19 cellular contexts compared by ENCODE assay signal in genomic region chr10:103897241-103897774, GRCh38. TPM values are rescaled to one million over a fixed set of nuclear protein-coding genes. Genes with fewer than 3 reads are reported as not detected.
DNase-seq lines count a peak whose midpoint lies in the region; ATAC-seq, FAIRE-seq and TF ChIP-seq lines count a peak whose summit lies in the region.
"Had no signal": no experiment of that assay in that cellular context is flagged by ENCODE, and none has a peak within 500 bp of the region (broad histone marks: within the 10 kb centered on the region; RNA-seq: fewer than 3 reads in every experiment).

No MANE protein-coding gene starts in this region.

- H3K36me3 ChIP-seq in lower lobe of right lung = peaks cover 66% of the 10 kb centered on the region
- H3K36me3 ChIP-seq in upper lobe of left lung = peaks cover 8 to 45% (median 22%) of the 10 kb centered on the region in 4 donors

- no peak for TF ChIP-seq EP300 in upper lobe of left lung (IDR thresholded peaks at IDR 0.05)

- H3K4me3 Mint-ChIP-seq in activated CD4-positive, alpha-beta memory T cell treated with anti-CD3 and anti-CD28 coated beads for 36 hours = no peak overlapping the region
- H3K4me3 Mint-ChIP-seq in activated CD4-positive, alpha-beta memory T cell treated with anti-CD3 and anti-CD28 coated beads, Interleukin-2, amount 10 ng/mL, durations not matched to agents 7 days and 5 days = no peak overlapping the region
- H3K4me3 Mint-ChIP-seq: brain; CD4-positive, CD25-positive, alpha-beta regulatory T cell had no signal

- TF ChIP-seq CTCF in choroid plexus epithelial cell (conservative IDR thresholded peaks at IDR 0.05; ENCODE audit: low read depth, low read length) = no peak
- TF ChIP-seq CTCF in lower lobe of right lung (IDR thresholded peaks at IDR 0.05) = no peak
- TF ChIP-seq CTCF in upper lobe of left lung (IDR thresholded peaks at IDR 0.05) = no peak

- no peaks in the 10 kb centered on the region for H3K27me3 ChIP-seq in lower lobe of right lung (ENCODE audit: low read depth)
- no peaks in the 10 kb centered on the region for H3K27me3 ChIP-seq in upper lobe of left lung
- H3K27me3 ChIP-seq: left lung had no signal

- intact Hi-C loops in activated CD4-positive, alpha-beta memory T cell treated with anti-CD3 and anti-CD28 coated beads for 36 hours (cut with micrococcal nuclease) = no loop called here
- intact Hi-C loops in lower lobe of right lung (cut with DNase I) = no loop called here

- POLR2A ChIA-PET in activated CD4-positive, alpha-beta memory T cell treated with anti-CD3 and anti-CD28 coated beads for 36 hours (lab: Charles Lee) = no interaction called here
- POLR2A ChIA-PET in activated CD4-positive, alpha-beta memory T cell treated with anti-CD3 and anti-CD28 coated beads, Interleukin-2, amount 10 ng/mL, durations not matched to agents 7 days and 5 days (lab: Charles Lee) = interaction anchor here (1.8 to 3.6 kb wide), 3 partner anchors 11 to 224 kb away, joined by 4 to 19 read pairs (median 15); partner anchors contain the start of gene SFR1

- peak overlapping the region; percentile 58 for H3K27ac Mint-ChIP-seq in activated CD4-positive, alpha-beta memory T cell treated with anti-CD3 and anti-CD28 coated beads for 36 hours
- H3K27ac Mint-ChIP-seq in activated CD4-positive, alpha-beta memory T cell treated with anti-CD3 and anti-CD28 coated beads, Interleukin-2, amount 10 ng/mL, durations not matched to agents 7 days and 5 days = no peak overlapping the region
- H3K27ac Mint-ChIP-seq: activated naive CD4-positive, alpha-beta T cell treated with anti-CD3 and anti-CD28 coated beads, Interleukin-2, amount 50 U/mL, for 72 hours had no signal

- peaks cover 71% of the 10 kb centered on the region for H3K4me1 Mint-ChIP-seq in activated CD4-positive, alpha-beta memory T cell treated with anti-CD3 and anti-CD28 coated beads for 36 hours (ENCODE audit: low read depth)
- peaks cover 75% of the 10 kb centered on the region for H3K4me1 Mint-ChIP-seq in activated CD4-positive, alpha-beta memory T cell treated with anti-CD3 and anti-CD28 coated beads, Interleukin-2, amount 10 ng/mL, durations not matched to agents 7 days and 5 days

- 85 to 88% methylated on average over 6 to 7 of the region's 7 CpGs for WGBS in upper lobe of left lung, 2 donors

- CTCF ChIA-PET in activated CD4-positive, alpha-beta memory T cell treated with anti-CD3 and anti-CD28 coated beads for 36 hours (lab: Charles Lee) = interaction anchor here (0.9 to 1.5 kb wide), 3 partner anchors 7 to 73 kb away, joined by 3 read pairs; no protein-coding TSS in a partner anchor
- CTCF ChIA-PET in activated CD4-positive, alpha-beta memory T cell treated with anti-CD3 and anti-CD28 coated beads, Interleukin-2, amount 10 ng/mL, durations not matched to agents 7 days and 5 days (lab: Charles Lee) = interaction anchor here (1.2 kb wide), 1 partner anchor 185 kb away, joined by 3 read pairs; no protein-coding TSS in a partner anchor

- TF ChIP-seq POLR2A in upper lobe of left lung (IDR thresholded peaks at IDR 0.05) = no peak
- TF ChIP-seq POLR2A in H54 (IDR thresholded peaks at IDR 0.05; ENCODE audit: low read depth, low read length) = no peak

- H3K4me1 ChIP-seq in lower lobe of right lung (peaks cover 48% of the 10 kb centered on the region), upper lobe of left lung (peaks cover 31 to 54% (median 48%) of the 10 kb centered on the region in 4 donors)

- DNase-seq in activated CD4-positive, alpha-beta memory T cell treated with anti-CD3 and anti-CD28 coated beads for 36 hours = no peak
- DNase-seq in activated CD4-positive, alpha-beta memory T cell treated with anti-CD3 and anti-CD28 coated beads, Interleukin-2, amount 10 ng/mL, durations not matched to agents 7 days and 5 days = no peak
- peak; percentile 35 for DNase-seq in choroid plexus epithelial cell (ENCODE audit: low read depth)
- DNase-seq in lower lobe of right lung = no peak
- no peak for DNase-seq in upper lobe of left lung
- no peak for DNase-seq in RPMI8226
- no peak for DNase-seq in pons (ENCODE audit: low spot score)
- DNase-seq in H54 (ENCODE audit: insufficient read length, low spot score) = no peak
- DNase-seq: activated T-cell treated with anti-CD3 and anti-CD28 coated beads, Interleukin-2, amount 50 U/mL, for 1 hour; CD4-positive, CD25-positive, alpha-beta regulatory T cell; DMS53; left lung; NCI-H1417; NCI-H2171; occipital lobe had no signal

- H3K36me3 Mint-ChIP-seq in activated CD4-positive, alpha-beta memory T cell treated with anti-CD3 and anti-CD28 coated beads for 36 hours = peaks cover 44% of the 10 kb centered on the region
- peaks cover 69% of the 10 kb centered on the region for H3K36me3 Mint-ChIP-seq in activated CD4-positive, alpha-beta memory T cell treated with anti-CD3 and anti-CD28 coated beads, Interleukin-2, amount 10 ng/mL, durations not matched to agents 7 days and 5 days (ENCODE audit: low read depth)

- H3K4me3 ChIP-seq in choroid plexus epithelial cell (ENCODE audit: low read depth, low read length) (no peak overlapping the region), lower lobe of right lung (no peak overlapping the region), upper lobe of left lung (no peak overlapping the region)
- H3K4me3 ChIP-seq: left lung had no signal

- ATAC-seq in lower lobe of right lung (no peak), upper lobe of left lung (ENCODE audit: low FRiP score in 2 of 2) (no peak)
- ATAC-seq: activated naive CD4-positive, alpha-beta T cell treated with anti-CD3 and anti-CD28 coated beads, Interleukin-2, amount 50 U/mL, for 72 hours; left lung; Panc1 had no signal

- no peaks in the 10 kb centered on the region for H3K9me3 Mint-ChIP-seq in activated CD4-positive, alpha-beta memory T cell treated with anti-CD3 and anti-CD28 coated beads for 36 hours
- no peaks in the 10 kb centered on the region for H3K9me3 Mint-ChIP-seq in activated CD4-positive, alpha-beta memory T cell treated with anti-CD3 and anti-CD28 coated beads, Interleukin-2, amount 10 ng/mL, durations not matched to agents 7 days and 5 days
- H3K9me3 Mint-ChIP-seq: activated naive CD4-positive, alpha-beta T cell treated with anti-CD3 and anti-CD28 coated beads, Interleukin-2, amount 50 U/mL, for 72 hours; brain; CD4-positive, CD25-positive, alpha-beta regulatory T cell had no signal

- FAIRE-seq in H54 (lab: Jason Lieb, UNC) = no peak
- FAIRE-seq: TTC549 had no signal

- no peaks in the 10 kb centered on the region for H3K27me3 Mint-ChIP-seq in activated CD4-positive, alpha-beta memory T cell treated with anti-CD3 and anti-CD28 coated beads for 36 hours
- H3K27me3 Mint-ChIP-seq in activated CD4-positive, alpha-beta memory T cell treated with anti-CD3 and anti-CD28 coated beads, Interleukin-2, amount 10 ng/mL, durations not matched to agents 7 days and 5 days = no peaks in the 10 kb centered on the region
- H3K27me3 Mint-ChIP-seq: CD4-positive, CD25-positive, alpha-beta regulatory T cell had no signal

- H3K27ac ChIP-seq in lower lobe of right lung (peak overlapping the region; percentile 70), upper lobe of left lung (peak overlapping the region in 3 of 4 donors; percentile 83 to 91 (median 84))

- H3K9me3 ChIP-seq in lower lobe of right lung (no peaks in the 10 kb centered on the region), upper lobe of left lung (no peaks in the 10 kb centered on the region)
- H3K9me3 ChIP-seq: left lung had no signal

RNA-seq across cellular contexts. Expression of gene STN1, which starts 20.7 kb away (rescaled TPM):
- 10 to 100 TPM; 56.1 to 57.0 TPM for total RNA-seq in activated CD4-positive, alpha-beta memory T cell treated with anti-CD3 and anti-CD28 coated beads for 36 hours
- 10 to 100 TPM; 55.1 to 56.8 TPM for total RNA-seq in activated CD4-positive, alpha-beta memory T cell treated with anti-CD3 and anti-CD28 coated beads, Interleukin-2, amount 10 ng/mL, durations not matched to agents 7 days and 5 days
- 37.0 TPM for total RNA-seq in lower lobe of right lung
- total RNA-seq in upper lobe of left lung = 10 to 100 TPM; 36.3 to 71.4 (median 53.4) TPM

RNA-seq across cellular contexts. Expression of gene SH3PXD2A, which starts 41.9 kb away (rescaled TPM):
- 10 to 100 TPM in 1 of 2 experiments, 1 to 10 TPM in 1; 10.0 to 10.3 TPM for total RNA-seq in activated CD4-positive, alpha-beta memory T cell treated with anti-CD3 and anti-CD28 coated beads for 36 hours
- 10 to 100 TPM; 16.5 to 17.9 TPM for total RNA-seq in activated CD4-positive, alpha-beta memory T cell treated with anti-CD3 and anti-CD28 coated beads, Interleukin-2, amount 10 ng/mL, durations not matched to agents 7 days and 5 days
- total RNA-seq in lower lobe of right lung (34.8 TPM), upper lobe of left lung (10 to 100 TPM; 19.6 to 42.2 (median 30.8) TPM)
